In genomic region chr16:58692450-58692849, GRCh38 we compare ENCODE assay signal across 4 cellular contexts.
TF ChIP-seq lines count a peak whose summit lies in the region.

No MANE protein-coding gene starts in this region.

TF ChIP-seq in HepG2, 621 proteins besides CTCF, POLR2A, EP300 and RAD21:
- TF ChIP-seq ZSCAN25 (CRISPR knock-in tag; IDR thresholded peaks at IDR 0.05) (no peak), ATF2 (CRISPR knock-in tag; IDR thresholded peaks at IDR 0.05) (no peak), FOXK1 (CRISPR knock-in tag; IDR thresholded peaks at IDR 0.05; ENCODE audit: borderline replicate concordance, low read depth) (no peak), ZNF615 (CRISPR knock-in tag; IDR thresholded peaks at IDR 0.05; ENCODE audit: borderline replicate concordance) (no peak), ZNF564 (CRISPR knock-in tag; IDR thresholded peaks at IDR 0.05) (peak; percentile 99), NFE2L2 (IDR thresholded peaks at IDR 0.05; ENCODE audit: low read length) (peak; percentile 52), ETV6 (CRISPR knock-in tag; conservative IDR thresholded peaks at IDR 0.05) (no peak), GTF3A (CRISPR knock-in tag; conservative IDR thresholded peaks at IDR 0.05) (no peak), ZNF234 (CRISPR knock-in tag; conservative IDR thresholded peaks at IDR 0.05) (no peak), AGO1 (IDR thresholded peaks at IDR 0.05; ENCODE audit: low read depth, low read length, poor library complexity, severe bottlenecking) (no peak), ZNF354B (CRISPR knock-in tag; IDR thresholded peaks at IDR 0.05) (no peak), ZNF510 (CRISPR knock-in tag; IDR thresholded peaks at IDR 0.05; ENCODE audit: low read depth) (no peak)

TF ChIP-seq in A549, 52 proteins besides CTCF, POLR2A, EP300 and RAD21:
- TF ChIP-seq NFE2L2 (conservative IDR thresholded peaks at IDR 0.05; ENCODE audit: low read length) (0 out of 2 replicates have a peak, but pooled peaks have one; percentile 5), ELK1 (IDR thresholded peaks at IDR 0.05; ENCODE audit: low read depth, low read length) (no peak)

TF ChIP-seq in HCT116, 20 proteins besides CTCF, POLR2A, EP300 and RAD21:
- 0 out of 2 replicates have a peak, but pooled peaks have one; percentile 39 for TF ChIP-seq CBX3 (IDR thresholded peaks at IDR 0.05; ENCODE audit: low read depth)
- TF ChIP-seq TCF7L2 (IDR thresholded peaks at IDR 0.05; ENCODE audit: borderline replicate concordance, extremely low read depth, insufficient read depth, insufficient read length), result no peak
- no peak for TF ChIP-seq YY1 (IDR thresholded peaks at IDR 0.05; ENCODE audit: extremely low read depth, insufficient replicate concordance, low read depth, low read length)
- TF ChIP-seq ZBTB33 (IDR thresholded peaks at IDR 0.05; ENCODE audit: extremely low read depth, insufficient replicate concordance, low read length), result no peak
TF ChIP-seq in HCT116: peak in this region for 1.

TF ChIP-seq in K562, 482 proteins besides CTCF, POLR2A, EP300 and RAD21:
- TF ChIP-seq NFE2 (IDR thresholded peaks at IDR 0.05; ENCODE audit: low read depth) (peak; percentile 72), EGR1 (conservative IDR thresholded peaks at IDR 0.05) (no peak), HMGXB4 (CRISPR knock-in tag; IDR thresholded peaks at IDR 0.05) (no peak), MAFG (tag; conservative IDR thresholded peaks at IDR 0.05) (peak; percentile 40; the same call in 1 of the 2 replicates), NFE2L1 (tag; IDR thresholded peaks at IDR 0.05; ENCODE audit: borderline replicate concordance, low read depth) (0 out of 2 replicates have a peak, but pooled peaks have one; percentile 4), YY1 (IDR thresholded peaks at IDR 0.05; ENCODE audit: borderline replicate concordance in 1 of 3, control insufficient read depth in 1 of 3, extremely low read depth in 1 of 3, insufficient read depth in 3 of 3, insufficient read length in 1 of 3, insufficient replicate concordance in 2 of 3, low read depth in 1 of 3, low read length in 2 of 3) (no peak), ZBTB17 (CRISPR knock-in tag; IDR thresholded peaks at IDR 0.05) (no peak), TRIM24 (IDR thresholded peaks at IDR 0.05) (peak in 1 of 2 experiments; percentile 36; a peak in 1 of 4 replicates)
